8 cellular contexts compared by ENCODE assay signal in genomic region chr12:57631566-57632368, GRCh38. TPM values are rescaled to one million over a fixed set of nuclear protein-coding genes. Genes with fewer than 3 reads are reported as not detected.
DNase-seq lines count a peak whose midpoint lies in the region; ATAC-seq, FAIRE-seq and TF ChIP-seq lines count a peak whose summit lies in the region.

No MANE protein-coding gene starts in this region.

- H3K4me3 ChIP-seq in left ventricle myocardium inferior (peak overlapping the region; percentile 80), skin epidermis (peak overlapping the region; percentile 23 to 48 (median 36)), small intestine (ENCODE audit: low read depth in 1 of 2, low read length in 2 of 2) (peak overlapping the region in 1 of 2 donors; percentile 5)

- CTCF ChIA-PET in activated CD4-positive, alpha-beta memory T cell treated with anti-CD3 and anti-CD28 coated beads, Interleukin-2, amount 10 ng/mL, durations not matched to agents 7 days and 5 days (lab: Charles Lee): interaction anchor here (3.1 to 5.3 kb wide), 2 partner anchors 12 to 48 kb away, joined by 14 to 47 read pairs; no protein-coding TSS in a partner anchor

- peaks cover 14% of the 10 kb centered on the region for H3K4me1 Mint-ChIP-seq in activated CD4-positive, alpha-beta memory T cell treated with anti-CD3 and anti-CD28 coated beads, Interleukin-2, amount 10 ng/mL, durations not matched to agents 7 days and 5 days

- H3K36me3 Mint-ChIP-seq in activated CD4-positive, alpha-beta memory T cell treated with anti-CD3 and anti-CD28 coated beads, Interleukin-2, amount 10 ng/mL, durations not matched to agents 7 days and 5 days (ENCODE audit: low read depth): no peaks in the 10 kb centered on the region

- no peak for ATAC-seq in HG03378 (IDR thresholded peaks at IDR 0.05; ENCODE audit: unreplicated experiment)

- no peak for FAIRE-seq in small intestine (lab: Jason Lieb, UNC)

- TF ChIP-seq CTCF in left ventricle myocardium inferior (IDR thresholded peaks at IDR 0.05; ENCODE audit: borderline replicate concordance) (no peak), GM10266 (IDR thresholded peaks at IDR 0.05; ENCODE audit: control insufficient read depth, insufficient read depth, low read depth, missing control alignments) (no peak)

- DNase-seq in NCI-H345 (lab: John Stamatoyannopoulos, UW) (peak; percentile 28), NCI-H345 treated with DMSO at 0.1 percent for 48 hours (lab: John Stamatoyannopoulos, UW; ENCODE audit: unreplicated experiment) (no peak), left ventricle myocardium inferior (no peak), small intestine (no peak), GM10266 (ENCODE audit: extremely low spot score) (no peak)
- DNase-seq in activated CD4-positive, alpha-beta memory T cell treated with anti-CD3 and anti-CD28 coated beads, Interleukin-2, amount 10 ng/mL, durations not matched to agents 7 days and 5 days: no peak

- H3K4me1 ChIP-seq in left ventricle myocardium inferior (peaks cover 30% of the 10 kb centered on the region), small intestine (ENCODE audit: control insufficient read depth in 2 of 2, insufficient read depth in 1 of 2, low read depth in 1 of 2, low read length in 1 of 2) (no peaks in the 10 kb centered on the region)

- POLR2A ChIA-PET in activated CD4-positive, alpha-beta memory T cell treated with anti-CD3 and anti-CD28 coated beads, Interleukin-2, amount 10 ng/mL, durations not matched to agents 7 days and 5 days (lab: Charles Lee): interaction anchor here (1.6 kb wide), 1 partner anchor 112 kb away, joined by 4 read pairs; the partner anchor contains the start of gene DDIT3

- H3K9me3 Mint-ChIP-seq in activated CD4-positive, alpha-beta memory T cell treated with anti-CD3 and anti-CD28 coated beads, Interleukin-2, amount 10 ng/mL, durations not matched to agents 7 days and 5 days: no peaks in the 10 kb centered on the region

- H3K9me3 ChIP-seq in left ventricle myocardium inferior (replicated peaks) (no peaks in the 10 kb centered on the region), small intestine (ENCODE audit: control insufficient read depth, low read depth) (no peaks in the 10 kb centered on the region)

- H3K27me3 Mint-ChIP-seq in activated CD4-positive, alpha-beta memory T cell treated with anti-CD3 and anti-CD28 coated beads, Interleukin-2, amount 10 ng/mL, durations not matched to agents 7 days and 5 days: peaks cover 62% of the 10 kb centered on the region

- H3K36me3 ChIP-seq in left ventricle myocardium inferior (no peaks in the 10 kb centered on the region), small intestine (ENCODE audit: control insufficient read depth in 2 of 2, insufficient read depth in 2 of 2, low read length in 2 of 2) (no peaks in the 10 kb centered on the region)

- peak overlapping the region; percentile 63 for H3K4me3 Mint-ChIP-seq in activated CD4-positive, alpha-beta memory T cell treated with anti-CD3 and anti-CD28 coated beads, Interleukin-2, amount 10 ng/mL, durations not matched to agents 7 days and 5 days

- 5 to 11% (median 7%) methylated on average over 43 to 44 of the region's 44 CpGs for WGBS in small intestine, 3 donors

- intact Hi-C loops in left ventricle myocardium inferior (cut with micrococcal nuclease): no loop called here

- H3K27me3 ChIP-seq in left ventricle myocardium inferior (ENCODE audit: low read depth) (peaks cover 75% of the 10 kb centered on the region), small intestine (ENCODE audit: control insufficient read depth in 2 of 2, insufficient read depth in 2 of 2, low read length in 2 of 2) (peaks cover 9 to 32% of the 10 kb centered on the region in 2 donors)

- H3K27ac ChIP-seq in left ventricle myocardium inferior (replicated peaks) (peak overlapping the region; percentile 55), skin epidermis (no peak overlapping the region), small intestine (ENCODE audit: low read depth in 1 of 2, low read length in 1 of 2) (no peak overlapping the region)

- no peak overlapping the region for H3K27ac Mint-ChIP-seq in activated CD4-positive, alpha-beta memory T cell treated with anti-CD3 and anti-CD28 coated beads, Interleukin-2, amount 10 ng/mL, durations not matched to agents 7 days and 5 days

RNA-seq across cellular contexts. Expression of gene B4GALNT1, which starts 1.2 kb away (rescaled TPM):
- 1 to 10 TPM; 1.4 to 1.8 TPM for total RNA-seq in activated CD4-positive, alpha-beta memory T cell treated with anti-CD3 and anti-CD28 coated beads, Interleukin-2, amount 10 ng/mL, durations not matched to agents 7 days and 5 days
- 4.7 TPM for total RNA-seq in left ventricle myocardium inferior
- 1 to 10 TPM in 1 of 3 donors, under 1 TPM in 1, not detected in 1; 0.27 to 2.1 TPM for polyA plus RNA-seq in small intestine

RNA-seq across cellular contexts. Expression of gene ARHGEF25, which starts 20.5 kb away (rescaled TPM):
- under 1 TPM; 0.55 to 0.93 TPM for total RNA-seq in activated CD4-positive, alpha-beta memory T cell treated with anti-CD3 and anti-CD28 coated beads, Interleukin-2, amount 10 ng/mL, durations not matched to agents 7 days and 5 days
- total RNA-seq in left ventricle myocardium inferior: 9.7 TPM
- 10 to 100 TPM in 1 of 3 donors, 1 to 10 TPM in 1, not detected in 1; 4.6 to 11.8 TPM for polyA plus RNA-seq in small intestine

RNA-seq across cellular contexts. Expression of gene DTX3, which starts 27.1 kb away (rescaled TPM):
- 10 to 100 TPM; 19.3 to 21.8 TPM for total RNA-seq in activated CD4-positive, alpha-beta memory T cell treated with anti-CD3 and anti-CD28 coated beads, Interleukin-2, amount 10 ng/mL, durations not matched to agents 7 days and 5 days
- 22.3 TPM for total RNA-seq in left ventricle myocardium inferior
- 1 to 10 TPM in 2 of 3 donors, not detected in 1; 5.4 to 9.9 TPM for polyA plus RNA-seq in small intestine

RNA-seq across cellular contexts. Expression of gene PIP4K2C, which starts 40.8 kb away (rescaled TPM):
- 10 to 100 TPM; 21.6 to 21.9 TPM for total RNA-seq in activated CD4-positive, alpha-beta memory T cell treated with anti-CD3 and anti-CD28 coated beads, Interleukin-2, amount 10 ng/mL, durations not matched to agents 7 days and 5 days
- total RNA-seq in left ventricle myocardium inferior: 12.3 TPM
- polyA plus RNA-seq in small intestine: 10 to 100 TPM; 16.1 to 18.1 (median 17.6) TPM
